ENCODE assay signal across 8 cellular contexts in genomic region chr12:51886021-51886710, GRCh38. TPM values are rescaled to one million over a fixed set of nuclear protein-coding genes. Genes with fewer than 3 reads are reported as not detected.
DNase-seq lines count a peak whose midpoint lies in the region; ATAC-seq and TF ChIP-seq lines count a peak whose summit lies in the region.

No MANE protein-coding gene starts in this region.

- H3K27ac ChIP-seq in MM.1S (ENCODE audit: low read length) (peak overlapping the region; percentile 53; the same call in 1 of the 2 replicates), fibroblast of lung (ENCODE audit: insufficient read depth, low read length) (peak overlapping the region; percentile 50), neural progenitor cell (no peak overlapping the region)

- H3K9me3 ChIP-seq in MM.1S (replicated peaks; ENCODE audit: insufficient read depth, low read length) (no peaks in the 10 kb centered on the region), fibroblast of lung (ENCODE audit: control insufficient read depth, insufficient read depth, low read depth, low read length) (no peaks in the 10 kb centered on the region), neural progenitor cell (ENCODE audit: low read depth) (no peaks in the 10 kb centered on the region)

- no peak for TF ChIP-seq CTCF in MM.1S (IDR thresholded peaks at IDR 0.05; ENCODE audit: low read length)
- no peak for TF ChIP-seq CTCF in activated CD8-positive, alpha-beta T cell treated with anti-CD3 and anti-CD28 coated beads for 36 hours (IDR thresholded peaks at IDR 0.05)
- TF ChIP-seq CTCF in fibroblast of lung (conservative IDR thresholded peaks at IDR 0.05 in 1 of 2, IDR thresholded peaks at IDR 0.05 in 1 of 2; ENCODE audit: low read depth in 1 of 2, low read length in 2 of 2), result no peak
- no peak for TF ChIP-seq CTCF in neural progenitor cell (IDR thresholded peaks at IDR 0.05)
- no peak for TF ChIP-seq CTCF in glutamatergic neuron (IDR thresholded peaks at IDR 0.05; ENCODE audit: partially characterized antibody, unreplicated experiment)

- H3K9ac ChIP-seq in MM.1S (ENCODE audit: low read length) (no peak overlapping the region), fibroblast of lung (ENCODE audit: insufficient read depth, low read length) (no peak overlapping the region), neural progenitor cell (no peak overlapping the region)

- peaks cover 15% of the 10 kb centered on the region for H3K4me1 Mint-ChIP-seq in activated CD8-positive, alpha-beta T cell treated with anti-CD3 and anti-CD28 coated beads for 36 hours (ENCODE audit: low read depth)
- H3K4me1 Mint-ChIP-seq in neural progenitor cell, result peaks cover 13% of the 10 kb centered on the region
- H3K4me1 Mint-ChIP-seq in glutamatergic neuron (ENCODE audit: low read depth, unreplicated experiment), result peaks cover 5% of the 10 kb centered on the region

- DNase-seq in C1 segment of cervical spinal cord (lab: John Stamatoyannopoulos, UW) (peak in 8 of 14 donors; percentile 17 to 38 (median 36)), MM.1S (peak; percentile 78), fibroblast of lung (ENCODE audit: low read depth in 2 of 2) (peak; percentile 92 to 98), neural progenitor cell (ENCODE audit: low spot score) (no peak), NCI-H345 treated with DMSO at 0.1 percent for 48 hours (lab: John Stamatoyannopoulos, UW; ENCODE audit: unreplicated experiment) (no peak), glutamatergic neuron (no peak)
- peak; percentile 67 for DNase-seq in activated CD8-positive, alpha-beta T cell treated with anti-CD3 and anti-CD28 coated beads for 36 hours

- peaks cover 1% of the 10 kb centered on the region for H3K27me3 Mint-ChIP-seq in activated CD8-positive, alpha-beta T cell treated with anti-CD3 and anti-CD28 coated beads for 36 hours
- peaks cover 22% of the 10 kb centered on the region for H3K27me3 Mint-ChIP-seq in neural progenitor cell (ENCODE audit: insufficient read depth, low read depth)
- H3K27me3 Mint-ChIP-seq in glutamatergic neuron (ENCODE audit: unreplicated experiment), result peaks cover 3% of the 10 kb centered on the region

- peak overlapping the region; percentile 5; the same call in 1 of the 2 replicates for H3K4me3 ChIP-seq in MM.1S (ENCODE audit: low read length)
- H3K4me3 ChIP-seq in fibroblast of lung (replicated peaks in 1 of 4; ENCODE audit: control extremely low read depth in 1 of 4, insufficient read depth in 1 of 4, low read depth in 3 of 4, low read length in 4 of 4), result no peak overlapping the region
- no peak overlapping the region for H3K4me3 ChIP-seq in neural progenitor cell

- no peaks in the 10 kb centered on the region for H3K27me3 ChIP-seq in MM.1S (replicated peaks; ENCODE audit: insufficient read depth, low read length)
- H3K27me3 ChIP-seq in fibroblast of lung (ENCODE audit: control insufficient read depth, insufficient read depth, low read length), result no peaks in the 10 kb centered on the region
- peaks cover 3% of the 10 kb centered on the region for H3K27me3 ChIP-seq in neural progenitor cell

- peaks cover 7% of the 10 kb centered on the region for H3K9me3 Mint-ChIP-seq in activated CD8-positive, alpha-beta T cell treated with anti-CD3 and anti-CD28 coated beads for 36 hours
- no peaks in the 10 kb centered on the region for H3K9me3 Mint-ChIP-seq in neural progenitor cell
- H3K9me3 Mint-ChIP-seq in glutamatergic neuron (ENCODE audit: unreplicated experiment), result peaks cover 3% of the 10 kb centered on the region

- H3K79me2 ChIP-seq in MM.1S (ENCODE audit: low read length) (no peaks in the 10 kb centered on the region), fibroblast of lung (ENCODE audit: control insufficient read depth, insufficient read depth, low read length) (no peaks in the 10 kb centered on the region), neural progenitor cell (ENCODE audit: low read depth) (no peaks in the 10 kb centered on the region)

- no peaks in the 10 kb centered on the region for H3K36me3 ChIP-seq in MM.1S (replicated peaks; ENCODE audit: insufficient read depth, low read length)
- no peaks in the 10 kb centered on the region for H3K36me3 ChIP-seq in fibroblast of lung (ENCODE audit: control insufficient read depth, insufficient read depth, low read length)
- no peaks in the 10 kb centered on the region for H3K36me3 ChIP-seq in neural progenitor cell

- H3K9me2 ChIP-seq in MM.1S (replicated peaks; ENCODE audit: insufficient read depth, low read length), result no peaks in the 10 kb centered on the region

- peak overlapping the region; percentile 9 for H3K4me3 Mint-ChIP-seq in activated CD8-positive, alpha-beta T cell treated with anti-CD3 and anti-CD28 coated beads for 36 hours
- H3K4me3 Mint-ChIP-seq in neural progenitor cell (no peak overlapping the region), glutamatergic neuron (ENCODE audit: unreplicated experiment) (no peak overlapping the region)

- CTCF ChIA-PET in activated CD8-positive, alpha-beta T cell treated with anti-CD3 and anti-CD28 coated beads for 36 hours (lab: Charles Lee), result interaction anchor here (0.8 to 3.7 kb wide), 14 partner anchors 10 to 462 kb away, joined by 3 to 21 read pairs (median 4); partner anchors contain the start of gene SLC4A8

- peak overlapping the region; percentile 58; the same call in 1 of the 2 replicates for H3K4me2 ChIP-seq in MM.1S (ENCODE audit: low read depth, low read length)
- H3K4me2 ChIP-seq in fibroblast of lung (ENCODE audit: extremely low read depth, insufficient read depth, low read length), result peak overlapping the region; percentile 8
- no peak overlapping the region for H3K4me2 ChIP-seq in neural progenitor cell

- H3K4me1 ChIP-seq in MM.1S (ENCODE audit: low read length) (peaks cover 10% of the 10 kb centered on the region), fibroblast of lung (ENCODE audit: control insufficient read depth, extremely low read depth, insufficient read depth, low read length) (peaks cover 4% of the 10 kb centered on the region), neural progenitor cell (peaks cover 6% of the 10 kb centered on the region)

- intact Hi-C loops in activated CD8-positive, alpha-beta T cell treated with anti-CD3 and anti-CD28 coated beads for 36 hours (cut with micrococcal nuclease), result no loop called here

- H3K27ac Mint-ChIP-seq in activated CD8-positive, alpha-beta T cell treated with anti-CD3 and anti-CD28 coated beads for 36 hours, result peak overlapping the region; percentile 83
- H3K27ac Mint-ChIP-seq in neural progenitor cell, result no peak overlapping the region
- no peak overlapping the region for H3K27ac Mint-ChIP-seq in glutamatergic neuron (ENCODE audit: unreplicated experiment)

- POLR2A ChIA-PET in activated CD8-positive, alpha-beta T cell treated with anti-CD3 and anti-CD28 coated beads for 36 hours (lab: Charles Lee), result interaction anchor here (0.9 to 2.0 kb wide), 3 partner anchors 37 to 94 kb away, joined by 3 to 7 read pairs (median 4); no protein-coding TSS in a partner anchor

- peak; percentile 95 for ATAC-seq in activated CD8-positive, alpha-beta T cell treated with anti-CD3 and anti-CD28 coated beads for 36 hours
- ATAC-seq in GM21381 (IDR thresholded peaks at IDR 0.05; ENCODE audit: unreplicated experiment), result no peak

- no peaks in the 10 kb centered on the region for H3F3A ChIP-seq in MM.1S (ENCODE audit: insufficient read depth, low read length)
- no peaks in the 10 kb centered on the region for H3F3A ChIP-seq in neural progenitor cell (ENCODE audit: low read depth)

- no peaks in the 10 kb centered on the region for H4K20me1 ChIP-seq in MM.1S (ENCODE audit: insufficient read depth, low read length)
- H4K20me1 ChIP-seq in fibroblast of lung (ENCODE audit: control insufficient read depth, extremely low read depth, insufficient read depth, low read length), result no peaks in the 10 kb centered on the region
- H4K20me1 ChIP-seq in neural progenitor cell (ENCODE audit: low read depth), result no peaks in the 10 kb centered on the region

- peak overlapping the region; percentile 80 for H2AFZ ChIP-seq in MM.1S (ENCODE audit: low read length)
- no peak overlapping the region for H2AFZ ChIP-seq in fibroblast of lung (ENCODE audit: low read length)
- H2AFZ ChIP-seq in neural progenitor cell (replicated peaks), result peak overlapping the region; percentile 66

- H3K36me3 Mint-ChIP-seq in activated CD8-positive, alpha-beta T cell treated with anti-CD3 and anti-CD28 coated beads for 36 hours (ENCODE audit: low read depth), result no peaks in the 10 kb centered on the region
- no peaks in the 10 kb centered on the region for H3K36me3 Mint-ChIP-seq in neural progenitor cell
- H3K36me3 Mint-ChIP-seq in glutamatergic neuron (ENCODE audit: unreplicated experiment), result peaks cover 8% of the 10 kb centered on the region

RNA-seq across cellular contexts. Expression of gene ANKRD33, which starts 1.7 kb away (rescaled TPM):
- not detected for total RNA-seq in activated CD8-positive, alpha-beta T cell treated with anti-CD3 and anti-CD28 coated beads for 36 hours
- total RNA-seq in fibroblast of lung (under 0.01 TPM in 1 of 2 replicates, not detected in the other), neural progenitor cell (ENCODE audit: low replicate concordance) (0.39 and 0.46 TPM in 2 replicates), glutamatergic neuron (ENCODE audit: unreplicated experiment) (not detected)
- 0.17 TPM in 1 of 2 replicates, not detected in the other for polyA plus RNA-seq in fibroblast of lung
- 0.06 TPM in 1 of 2 replicates, not detected in the other for polyA plus RNA-seq in fibroblast of lung (2012)
- not detected in 2 replicates for polyA minus RNA-seq in fibroblast of lung (ENCODE audit: low replicate concordance)

RNA-seq across cellular contexts. Expression of gene ACVRL1, which starts 21.1 kb away (rescaled TPM):
- total RNA-seq in activated CD8-positive, alpha-beta T cell treated with anti-CD3 and anti-CD28 coated beads for 36 hours, result not detected
- total RNA-seq in fibroblast of lung (20.8 and 36.2 TPM in 2 replicates), neural progenitor cell (ENCODE audit: low replicate concordance) (0.22 and 2.0 TPM in 2 replicates), glutamatergic neuron (ENCODE audit: unreplicated experiment) (0.39 TPM)
- polyA plus RNA-seq in fibroblast of lung, result 8.9 and 15.0 TPM in 2 replicates
- 19.2 and 34.5 TPM in 2 replicates for polyA plus RNA-seq in fibroblast of lung (2012)
- 27.3 and 35.7 TPM in 2 replicates for polyA minus RNA-seq in fibroblast of lung (ENCODE audit: low replicate concordance)

RNA-seq across cellular contexts. Expression of gene FIGNL2, which starts 37.6 kb away (rescaled TPM):
- under 1 TPM; 0.40 to 0.43 TPM for total RNA-seq in activated CD8-positive, alpha-beta T cell treated with anti-CD3 and anti-CD28 coated beads for 36 hours
- total RNA-seq in fibroblast of lung (0.17 and 0.26 TPM in 2 replicates), neural progenitor cell (ENCODE audit: low replicate concordance) (9.3 and 25.1 TPM in 2 replicates), glutamatergic neuron (ENCODE audit: unreplicated experiment) (107 TPM)
- polyA plus RNA-seq in fibroblast of lung, result 0.06 and 0.07 TPM in 2 replicates
- polyA plus RNA-seq in fibroblast of lung (2012), result 0.05 and 0.06 TPM in 2 replicates
- polyA minus RNA-seq in fibroblast of lung (ENCODE audit: low replicate concordance), result 0.26 TPM in 1 of 2 replicates, not detected in the other

Comparison
In these comparisons a context has a peak if more than half of its experiments do, and no peak if none do; other contexts are left out.
1. DNase-seq: peak in C1 segment of cervical spinal cord (8 of 14), MM.1S (single experiment), activated CD8-positive, alpha-beta T cell treated with anti-CD3 and anti-CD28 coated beads for 36 hours (single experiment) and fibroblast of lung (2 of 2); none in neural progenitor cell (single experiment), NCI-H345 treated with DMSO at 0.1 percent for 48 hours (single experiment) and glutamatergic neuron (single experiment).